ENCODE assay signal across 19 cellular contexts in the genomic region with DNA sequence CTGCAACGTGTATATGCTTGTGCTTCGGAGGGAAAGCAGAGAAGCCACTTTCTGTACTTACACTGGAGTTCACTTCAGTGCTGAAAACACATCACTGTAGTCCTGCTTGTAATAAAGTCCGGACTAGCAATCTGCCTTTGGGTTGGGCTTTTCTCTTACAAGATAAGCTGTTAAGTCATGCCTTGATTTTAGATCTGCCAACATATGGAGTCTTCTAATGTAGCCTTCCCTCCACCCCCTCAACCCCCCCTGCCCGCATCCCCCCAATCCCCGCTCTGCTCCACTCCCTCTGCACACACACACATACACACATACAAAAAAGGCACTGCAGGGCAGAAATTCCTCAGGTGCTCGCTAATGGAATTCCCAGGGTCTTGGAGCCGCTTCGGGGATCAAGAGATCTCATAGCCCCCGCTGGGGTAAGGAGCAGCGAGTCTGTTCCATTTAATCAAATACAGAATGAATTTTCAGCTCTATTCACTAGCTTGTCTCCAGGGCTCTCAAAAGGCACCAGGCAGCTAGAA. TPM values are rescaled to one million over a fixed set of nuclear protein-coding genes. Genes with fewer than 3 reads are reported as not detected.
DNase-seq lines count a peak whose midpoint lies in the region; FAIRE-seq and TF ChIP-seq lines count a peak whose summit lies in the region.
"Had no signal": no experiment of that assay in that cellular context is flagged by ENCODE, and none has a peak within 500 bp of the region (broad histone marks: within the 10 kb centered on the region; RNA-seq: fewer than 3 reads in every experiment).

No MANE protein-coding gene starts in this region.

- no peak overlapping the region for H4K91ac ChIP-seq in neuronal stem cell (ENCODE audit: low read depth, low read length, poor library complexity)

- no peak overlapping the region for H2BK120ac ChIP-seq in neuronal stem cell (ENCODE audit: low read depth, low read length)

- H3K27me3 Mint-ChIP-seq in glutamatergic neuron (ENCODE audit: unreplicated experiment) (peaks cover 5% of the 10 kb centered on the region), Calu3 (ENCODE audit: unreplicated experiment) (no peaks in the 10 kb centered on the region)

- H3K27ac Mint-ChIP-seq in glutamatergic neuron (ENCODE audit: unreplicated experiment) (no peak overlapping the region), Calu3 (ENCODE audit: unreplicated experiment) (no peak overlapping the region)
- H3K27ac Mint-ChIP-seq: activated naive CD4-positive, alpha-beta T cell treated with anti-CD3 and anti-CD28 coated beads, Interleukin-2, amount 50 U/mL, for 24 hours had no signal

- no peak overlapping the region for H3K14ac ChIP-seq in neuronal stem cell (ENCODE audit: low read length)

- no peak overlapping the region for H2AFZ ChIP-seq in neuronal stem cell (ENCODE audit: low read length)

- H3K27ac ChIP-seq in neuronal stem cell (replicated peaks; ENCODE audit: low read length) (peak overlapping the region; percentile 86), A673 (ENCODE audit: low read depth, low read length, poor library complexity, severe bottlenecking) (no peak overlapping the region)
- H3K27ac ChIP-seq: SJSA1 had no signal

- no peaks in the 10 kb centered on the region for H3K27me3 ChIP-seq in neuronal stem cell (ENCODE audit: control insufficient read depth in 3 of 3, insufficient read depth in 3 of 3, low read depth in 1 of 3, low read length in 3 of 3)
- no peaks in the 10 kb centered on the region for H3K27me3 ChIP-seq in A673 (replicated peaks; ENCODE audit: insufficient read depth, low read depth, low read length, poor library complexity)

- no peak for TF ChIP-seq POLR2A in H54 (IDR thresholded peaks at IDR 0.05; ENCODE audit: low read depth, low read length)

- TF ChIP-seq CTCF in D721Med (IDR thresholded peaks at IDR 0.05; ENCODE audit: insufficient read depth, missing control alignments) (no peak), glutamatergic neuron (IDR thresholded peaks at IDR 0.05; ENCODE audit: partially characterized antibody, unreplicated experiment) (no peak), Calu3 (IDR thresholded peaks at IDR 0.05; ENCODE audit: unreplicated experiment) (no peak), A673 (conservative IDR thresholded peaks at IDR 0.05; ENCODE audit: low read depth, low read length) (no peak)

- FAIRE-seq in D721Med (lab: Jason Lieb, UNC) (peak; percentile 32), H54 (lab: Jason Lieb, UNC) (no peak)
- FAIRE-seq: TTC549 had no signal

- H3K4me3 Mint-ChIP-seq in glutamatergic neuron (ENCODE audit: unreplicated experiment) (peak overlapping the region; percentile 52), Calu3 (ENCODE audit: low read depth, unreplicated experiment) (no peak overlapping the region)
- H3K4me3 Mint-ChIP-seq: activated naive CD4-positive, alpha-beta T cell treated with anti-CD3 and anti-CD28 coated beads, Interleukin-2, amount 50 U/mL, for 24 hours had no signal

- H3K9me3 ChIP-seq in neuronal stem cell (replicated peaks in 1 of 2; ENCODE audit: control insufficient read depth in 2 of 2, insufficient read depth in 1 of 2, low read depth in 1 of 2, low read length in 2 of 2) (no peaks in the 10 kb centered on the region), A673 (ENCODE audit: low read depth, low read length, poor library complexity, severe bottlenecking) (no peaks in the 10 kb centered on the region)
- H3K9me3 ChIP-seq: SJSA1 had no signal

- BruUV-seq in Calu3 (replicated peaks; lab: Mats Ljungman, UMichigan) (no TSS peak), A673 (replicated peaks; lab: Mats Ljungman, UMichigan) (no TSS peak)

- no peak overlapping the region for H2BK5ac ChIP-seq in neuronal stem cell (ENCODE audit: low read length)

- WGBS in neuronal stem cell (ENCODE audit: extremely low coverage in 2 of 2, insufficient read length in 2 of 2, insufficient replicate concordance in 1 of 2), 2 donors = no CpG with 5 or more reads among the region's 10 CpGs

- no peak overlapping the region for H2AK5ac ChIP-seq in neuronal stem cell (ENCODE audit: low read depth, low read length)

- peak overlapping the region; percentile 36 for H3K18ac ChIP-seq in neuronal stem cell (ENCODE audit: low read length)

- H3K36me3 Mint-ChIP-seq in glutamatergic neuron (ENCODE audit: unreplicated experiment) = no peaks in the 10 kb centered on the region
- H3K36me3 Mint-ChIP-seq in Calu3 (ENCODE audit: insufficient read depth, unreplicated experiment) = peaks cover 22% of the 10 kb centered on the region
- H3K36me3 Mint-ChIP-seq: activated naive CD4-positive, alpha-beta T cell treated with anti-CD3 and anti-CD28 coated beads, Interleukin-2, amount 50 U/mL, for 24 hours had no signal

- H2BK15ac ChIP-seq in neuronal stem cell (ENCODE audit: low read length) = no peak overlapping the region

- CTCF ChIA-PET in Calu3 (lab: Charles Lee) (no interaction called here), A673 (lab: Charles Lee) (no interaction called here)

- peaks cover 23% of the 10 kb centered on the region for H3K4me1 Mint-ChIP-seq in glutamatergic neuron (ENCODE audit: low read depth, unreplicated experiment)
- H3K4me1 Mint-ChIP-seq in Calu3 (ENCODE audit: low read depth, unreplicated experiment) = peaks cover 8% of the 10 kb centered on the region

- H3K4me1 ChIP-seq in neuronal stem cell (ENCODE audit: control insufficient read depth in 2 of 2, insufficient read depth in 1 of 2, low read depth in 1 of 2, low read length in 2 of 2) (peaks cover 15 to 26% of the 10 kb centered on the region in 2 donors), A673 (ENCODE audit: insufficient read depth, low read length, poor library complexity, severe bottlenecking) (peaks cover 12% of the 10 kb centered on the region)
- H3K4me1 ChIP-seq: SJSA1 had no signal

- H3K23ac ChIP-seq in neuronal stem cell (ENCODE audit: low read depth, low read length, poor library complexity) = no peak overlapping the region

- no peaks in the 10 kb centered on the region for H3K79me1 ChIP-seq in neuronal stem cell (ENCODE audit: low read depth, low read length)

- H3K36me3 ChIP-seq in neuronal stem cell (replicated peaks in 1 of 2; ENCODE audit: control insufficient read depth in 2 of 2, insufficient read depth in 2 of 2, low read length in 2 of 2) = no peaks in the 10 kb centered on the region
- H3K36me3 ChIP-seq in A673 (ENCODE audit: insufficient read depth, low read length, poor library complexity, severe bottlenecking) = no peaks in the 10 kb centered on the region
- H3K36me3 ChIP-seq: SJSA1 had no signal

- intact Hi-C loops in Calu3 (cut with micrococcal nuclease; ENCODE audit: unreplicated experiment) = no loop called here
- intact Hi-C loops in A673 (cut with micrococcal nuclease; ENCODE audit: unreplicated experiment) = no loop called here

- no peak overlapping the region for H3K4ac ChIP-seq in neuronal stem cell (ENCODE audit: low read length)

- H2BK12ac ChIP-seq in neuronal stem cell (ENCODE audit: low read length) = no peak overlapping the region

- H4K8ac ChIP-seq in neuronal stem cell (ENCODE audit: low read depth, low read length) = no peak overlapping the region

- peaks cover 5% of the 10 kb centered on the region for H3K9me3 Mint-ChIP-seq in glutamatergic neuron (ENCODE audit: unreplicated experiment)
- no peaks in the 10 kb centered on the region for H3K9me3 Mint-ChIP-seq in Calu3 (ENCODE audit: low read depth, unreplicated experiment)
- H3K9me3 Mint-ChIP-seq: activated naive CD4-positive, alpha-beta T cell treated with anti-CD3 and anti-CD28 coated beads, Interleukin-2, amount 50 U/mL, for 24 hours had no signal

- POLR2A ChIA-PET in A673 (lab: Charles Lee; ENCODE audit: low non-redundant PET) = no interaction called here

- H3K4me3 ChIP-seq in neuronal stem cell (ENCODE audit: low read length in 2 of 2) = peak overlapping the region; percentile 43 to 69
- H3K4me3 ChIP-seq in A673 (ENCODE audit: low read depth, low read length, poor library complexity, severe bottlenecking) = no peak overlapping the region
- H3K4me3 ChIP-seq: SJSA1 had no signal

- DNase-seq in D721Med (ENCODE audit: insufficient read length, low spot score) = no peak
- peak; percentile 96 for DNase-seq in NCI-H82 (lab: John Stamatoyannopoulos, UW)
- no peak for DNase-seq in glutamatergic neuron
- no peak for DNase-seq in neuronal stem cell (ENCODE audit: low spot score)
- DNase-seq in Calu3 = no peak
- DNase-seq in A673 (ENCODE audit: low spot score) = no peak
- no peak for DNase-seq in H54 (ENCODE audit: insufficient read length, low spot score)
- no peak for DNase-seq in GDM1 (lab: John Stamatoyannopoulos, UW)
- DNase-seq: activated CD4-positive, alpha-beta T cell treated with anti-CD3 and anti-CD28 coated beads, Interleukin-2, amount 50 U/mL, for 1 hour; activated T-cell treated with anti-CD3 and anti-CD28 coated beads, Interleukin-2, amount 50 U/mL, for 1 hour; effector memory CD4-positive, alpha-beta T cell; foreskin fibroblast; NCI-H1694 treated with DMSO at 0.1 percent for 48 hours; NCI-H510A treated with DMSO at 0.1 percent for 48 hours; stimulated activated CD4-positive, alpha-beta T cell treated with anti-CD3 and anti-CD28 coated beads, Interleukin-12 subunit alpha, Interleukin-12 subunit beta, amount 100 ng/mL, for 4 hours; stimulated activated naive CD8-positive, alpha-beta T cell treated with anti-CD3 and anti-CD28 coated beads, Interleukin-15, Interleukin-2, amounts not matched to agents 100 U/mL and 50 U/mL, for 24 hours had no signal

- H3K4me2 ChIP-seq in neuronal stem cell (ENCODE audit: insufficient read depth, low read length, poor library complexity, severe bottlenecking) = peak overlapping the region; percentile 63

- no peak overlapping the region for H3K9ac ChIP-seq in neuronal stem cell (ENCODE audit: low read depth, low read length, poor library complexity)

RNA-seq across cellular contexts. Expression of gene CDON, which starts 3.4 kb away (rescaled TPM):
- total RNA-seq in glutamatergic neuron (ENCODE audit: unreplicated experiment) (21.0 TPM), Calu3 (2022) (10.6 and 14.8 TPM in 2 replicates), A673 (2021) (25.3 and 31.0 TPM in 2 replicates)
- 39.7 TPM for polyA plus RNA-seq in neuronal stem cell (2013, experiment 1 of 2)
- polyA plus RNA-seq in neuronal stem cell (2013, experiment 2 of 2) = 38.5 TPM
